ENCODE assay signal across 8 cellular contexts in the genomic region with DNA sequence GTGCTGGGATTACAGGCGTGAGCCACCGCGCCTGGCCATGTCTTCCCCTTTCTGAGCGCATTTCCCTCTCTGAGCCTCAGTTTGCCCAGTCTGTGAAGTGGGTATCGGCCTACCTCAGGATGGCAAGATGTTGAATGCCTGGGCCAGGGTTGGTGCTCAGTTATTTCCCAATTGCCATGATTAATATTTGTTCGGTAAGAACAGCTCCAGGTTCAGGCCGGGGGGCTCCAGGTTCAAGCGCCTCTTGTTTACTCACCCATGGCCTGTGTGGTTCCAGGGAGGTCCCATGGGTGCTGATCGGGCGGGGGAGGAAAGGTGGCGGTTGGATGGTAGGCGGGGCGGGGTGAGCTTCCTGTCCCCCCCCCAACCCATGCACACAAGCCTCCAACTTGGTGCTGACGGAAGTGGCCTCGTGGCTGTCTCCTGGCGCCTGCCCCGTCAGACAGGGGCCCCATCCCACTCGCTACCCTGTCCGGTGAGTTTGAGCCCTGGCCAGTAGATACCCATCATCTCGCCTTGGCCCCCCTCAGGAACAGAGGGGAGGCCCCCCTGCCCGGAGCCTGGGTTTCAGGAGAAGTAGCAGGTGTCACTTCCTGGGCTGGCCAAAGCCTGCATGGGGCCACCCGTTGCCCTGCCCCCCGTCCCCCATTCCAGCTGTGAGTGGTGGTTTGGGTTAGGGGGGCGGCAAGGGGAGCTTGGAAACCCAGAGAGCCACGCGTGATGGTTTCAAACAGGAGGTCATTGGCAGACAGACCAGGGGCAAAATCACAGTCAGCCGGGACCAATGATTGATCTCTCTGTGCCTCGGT. TPM values are rescaled to one million over a fixed set of nuclear protein-coding genes. Genes with fewer than 3 reads are reported as not detected.
DNase-seq lines count a peak whose midpoint lies in the region; ATAC-seq, FAIRE-seq and TF ChIP-seq lines count a peak whose summit lies in the region.

A gene with protein sequence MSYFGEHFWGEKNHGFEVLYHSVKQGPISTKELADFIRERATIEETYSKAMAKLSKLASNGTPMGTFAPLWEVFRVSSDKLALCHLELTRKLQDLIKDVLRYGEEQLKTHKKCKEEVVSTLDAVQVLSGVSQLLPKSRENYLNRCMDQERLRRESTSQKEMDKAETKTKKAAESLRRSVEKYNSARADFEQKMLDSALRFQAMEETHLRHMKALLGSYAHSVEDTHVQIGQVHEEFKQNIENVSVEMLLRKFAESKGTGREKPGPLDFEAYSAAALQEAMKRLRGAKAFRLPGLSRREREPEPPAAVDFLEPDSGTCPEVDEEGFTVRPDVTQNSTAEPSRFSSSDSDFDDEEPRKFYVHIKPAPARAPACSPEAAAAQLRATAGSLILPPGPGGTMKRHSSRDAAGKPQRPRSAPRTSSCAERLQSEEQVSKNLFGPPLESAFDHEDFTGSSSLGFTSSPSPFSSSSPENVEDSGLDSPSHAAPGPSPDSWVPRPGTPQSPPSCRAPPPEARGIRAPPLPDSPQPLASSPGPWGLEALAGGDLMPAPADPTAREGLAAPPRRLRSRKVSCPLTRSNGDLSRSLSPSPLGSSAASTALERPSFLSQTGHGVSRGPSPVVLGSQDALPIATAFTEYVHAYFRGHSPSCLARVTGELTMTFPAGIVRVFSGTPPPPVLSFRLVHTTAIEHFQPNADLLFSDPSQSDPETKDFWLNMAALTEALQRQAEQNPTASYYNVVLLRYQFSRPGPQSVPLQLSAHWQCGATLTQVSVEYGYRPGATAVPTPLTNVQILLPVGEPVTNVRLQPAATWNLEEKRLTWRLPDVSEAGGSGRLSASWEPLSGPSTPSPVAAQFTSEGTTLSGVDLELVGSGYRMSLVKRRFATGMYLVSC (plus strand): TSS at position 375 of the 809 bp plus-strand sequence. CDS start 3,688 bp downstream, outside the sequence.

- H3K4me1 Mint-ChIP-seq in activated CD4-positive, alpha-beta T cell treated with anti-CD3 and anti-CD28 coated beads, Interleukin-2, amount 10 ng/mL, durations not matched to agents 24 days and 14 days = peaks cover 54% of the 10 kb centered on the region

- DNase-seq in GM12892 (ENCODE audit: insufficient read length) = peak; percentile 58
- DNase-seq in activated CD4-positive, alpha-beta T cell treated with anti-CD3 and anti-CD28 coated beads, Interleukin-2, amount 10 ng/mL, durations not matched to agents 24 days and 14 days = peak; percentile 95
- DNase-seq in effector CD4-positive, alpha-beta T cell = peak; percentile 80
- peak; percentile 91 for DNase-seq in stimulated activated CD4-positive, alpha-beta T cell treated with anti-CD3 and anti-CD28 coated beads, Interleukin-15, amount 100 ng/mL, for 24 hours
- DNase-seq in NCI-H510A treated with DMSO at 0.1 percent for 48 hours (lab: John Stamatoyannopoulos, UW) = no peak

- intact Hi-C loops in activated CD4-positive, alpha-beta T cell treated with anti-CD3 and anti-CD28 coated beads, Interleukin-2, amount 10 ng/mL, durations not matched to agents 24 days and 14 days (cut with micrococcal nuclease) = no loop called here

- H3K36me3 Mint-ChIP-seq in activated CD4-positive, alpha-beta T cell treated with anti-CD3 and anti-CD28 coated beads, Interleukin-2, amount 10 ng/mL, durations not matched to agents 24 days and 14 days (ENCODE audit: low read depth) = peaks cover 25% of the 10 kb centered on the region

- peak; percentile 98 for FAIRE-seq in GM12892 (lab: Jason Lieb, UNC)

- peak; percentile 74; the same call in 1 of the 2 replicates for TF ChIP-seq POLR2A in GM12892 (IDR thresholded peaks at IDR 0.05; ENCODE audit: low read depth, low read length)

- H3K27me3 Mint-ChIP-seq in activated CD4-positive, alpha-beta T cell treated with anti-CD3 and anti-CD28 coated beads, Interleukin-2, amount 10 ng/mL, durations not matched to agents 24 days and 14 days = no peaks in the 10 kb centered on the region

- peak within 1 kb of the TSS; percentile 95 for H3K27ac Mint-ChIP-seq in activated CD4-positive, alpha-beta T cell treated with anti-CD3 and anti-CD28 coated beads, Interleukin-2, amount 10 ng/mL, durations not matched to agents 24 days and 14 days

- H3K4me3 Mint-ChIP-seq in activated CD4-positive, alpha-beta T cell treated with anti-CD3 and anti-CD28 coated beads, Interleukin-2, amount 10 ng/mL, durations not matched to agents 24 days and 14 days = peak within 1 kb of the TSS; percentile 94

- H3K9me3 Mint-ChIP-seq in activated CD4-positive, alpha-beta T cell treated with anti-CD3 and anti-CD28 coated beads, Interleukin-2, amount 10 ng/mL, durations not matched to agents 24 days and 14 days = no peaks in the 10 kb centered on the region

- ATAC-seq in HG03521 (IDR thresholded peaks at IDR 0.05; ENCODE audit: unreplicated experiment) (peak; percentile 39), GM18858 (IDR thresholded peaks at IDR 0.05; ENCODE audit: unreplicated experiment) (no peak), HG03520 (IDR thresholded peaks at IDR 0.05; ENCODE audit: unreplicated experiment) (no peak)

RNA-seq across cellular contexts. Expression of the gene that starts here (rescaled TPM):
- 19.9 TPM for polyA plus RNA-seq in GM12892 (2012; ENCODE audit: missing spikeins)
- total RNA-seq in activated CD4-positive, alpha-beta T cell treated with anti-CD3 and anti-CD28 coated beads, Interleukin-2, amount 10 ng/mL, durations not matched to agents 24 days and 14 days = 91.9 and 96.2 TPM in 2 replicates
